In the genomic region with DNA sequence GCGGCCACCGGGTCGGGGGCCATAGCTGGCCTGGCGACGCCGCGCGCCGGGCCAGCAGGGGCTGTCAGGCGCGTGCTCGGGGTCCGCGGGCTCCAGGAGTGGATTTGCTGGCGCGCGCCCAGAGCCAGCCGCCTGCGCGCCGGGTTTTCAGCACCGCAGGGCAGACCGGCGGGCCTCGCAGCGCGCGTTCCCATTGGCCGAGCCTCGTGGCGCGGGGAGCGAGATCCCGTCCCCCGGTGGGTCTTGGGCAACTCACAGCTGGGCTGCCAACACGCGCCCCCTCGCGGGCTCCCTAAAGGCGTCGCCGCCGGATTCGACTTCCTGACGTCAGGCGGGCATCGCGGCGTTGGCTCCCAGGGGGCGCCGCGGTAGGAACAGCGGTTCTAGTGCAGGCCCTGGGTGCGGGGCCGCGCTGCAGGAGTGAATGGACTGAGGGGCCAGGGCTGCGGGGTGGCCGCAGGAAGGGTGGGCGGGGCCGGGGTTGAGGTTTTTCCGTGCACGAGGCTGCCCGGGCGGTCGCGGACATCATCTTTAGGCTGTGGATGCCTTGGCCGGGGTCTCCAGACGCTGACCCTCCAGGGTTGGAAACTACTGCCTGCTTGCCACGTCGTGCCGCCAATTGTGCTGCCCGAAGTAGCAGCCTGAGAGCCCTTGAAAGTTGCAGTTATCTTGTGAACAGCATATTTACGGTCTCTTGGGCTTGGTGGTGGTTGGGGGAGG, we compare ENCODE assay signal across 8 cellular contexts. TPM values are rescaled to one million over a fixed set of nuclear protein-coding genes. Genes with fewer than 3 reads are reported as not detected.
DNase-seq lines count a peak whose midpoint lies in the region; ATAC-seq and TF ChIP-seq lines count a peak whose summit lies in the region.

A gene (minus strand): TSS at position 268 of the 720 bp plus-strand sequence. CDS start 74 bp downstream, at position 194.

- peak within 1 kb of the TSS; percentile 99 for H3K27ac Mint-ChIP-seq in nephron progenitor cell

- peaks cover 36% of the 10 kb centered on the region for H3K36me3 Mint-ChIP-seq in nephron progenitor cell (ENCODE audit: low read depth)

- H3K27me3 Mint-ChIP-seq in nephron progenitor cell (ENCODE audit: low read depth, poor library complexity) = no peaks in the 10 kb centered on the region

- peak within 1 kb of the TSS; percentile 81 for H3K4me3 ChIP-seq in fibroblast of villous mesenchyme (ENCODE audit: low read depth, low read length)

- peak; percentile 99 for DNase-seq in DMS53 (lab: John Stamatoyannopoulos, UW)
- DNase-seq in LoVo (ENCODE audit: low spot score) = peak; percentile 94
- peak; percentile 95 for DNase-seq in SHP77 treated with DMSO at 0.1 percent for 48 hours (lab: John Stamatoyannopoulos, UW)
- peak; percentile 61 for DNase-seq in activated gamma-delta T cell treated with Interleukin-2 at 50 U/mL for 16 hours
- peak; percentile 98 for DNase-seq in fibroblast of villous mesenchyme (ENCODE audit: low read depth)
- DNase-seq in nephron progenitor cell = peak; percentile 96
- DNase-seq in stromal cell of bone marrow (ENCODE audit: low read depth) = peak; percentile 76

- TF ChIP-seq CTCF in fibroblast of villous mesenchyme (IDR thresholded peaks at IDR 0.05; ENCODE audit: insufficient read depth, low read depth, low read length) (peak; percentile 56), nephron progenitor cell (IDR thresholded peaks at IDR 0.05) (peak; percentile 39)

- peak within 1 kb of the TSS; percentile 93 for H3K4me3 Mint-ChIP-seq in nephron progenitor cell

- H3K4me1 Mint-ChIP-seq in nephron progenitor cell = peaks cover 39% of the 10 kb centered on the region

- H3K9me3 Mint-ChIP-seq in nephron progenitor cell = peaks cover 4% of the 10 kb centered on the region

- peak; percentile 49 for ATAC-seq in GM21723 (IDR thresholded peaks at IDR 0.05; ENCODE audit: unreplicated experiment)

RNA-seq across cellular contexts. Expression of the gene that starts here (rescaled TPM):
- total RNA-seq in fibroblast of villous mesenchyme = 190 and 244 TPM in 2 replicates

Comparison
In these comparisons a context has a peak if more than half of its experiments do, and no peak if none do; other contexts are left out.
1. Peak in every context shown above with its lines: DNase-seq, ATAC-seq and H3K4me3 ChIP-seq.